12 cellular contexts compared by ENCODE assay signal in genomic region chr4:14529653-14530052, GRCh38.
DNase-seq lines count a peak whose midpoint lies in the region; ATAC-seq, FAIRE-seq and TF ChIP-seq lines count a peak whose summit lies in the region.
"Had no signal": no experiment of that assay in that cellular context is flagged by ENCODE, and none has a peak within 500 bp of the region (broad histone marks: within the 10 kb centered on the region; RNA-seq: fewer than 3 reads in every experiment).

No MANE protein-coding gene starts in this region.

- no peak overlapping the region for H4K8ac ChIP-seq in H1 (ENCODE audit: extremely low read depth, insufficient read depth, low read length)

- no peak overlapping the region for H2BK20ac ChIP-seq in H1 (ENCODE audit: low read length)

- no peak for TF ChIP-seq EP300 in H1 (IDR thresholded peaks at IDR 0.05; ENCODE audit: borderline replicate concordance in 1 of 2, low read depth in 2 of 2, low read length in 2 of 2)

- H4K91ac ChIP-seq in H1 (replicated peaks; ENCODE audit: insufficient read length, low read length): no peak overlapping the region

- no peaks in the 10 kb centered on the region for H3K9me3 ChIP-seq in NT2/D1 (ENCODE audit: insufficient read depth, low read length)
- H3K9me3 ChIP-seq in H1 (ENCODE audit: insufficient read depth in 2 of 2, low read depth in 1 of 2, low read length in 1 of 2): no peaks in the 10 kb centered on the region
- H3K9me3 ChIP-seq in small intestine (ENCODE audit: control insufficient read depth, low read depth): no peaks in the 10 kb centered on the region
- H3K9me3 ChIP-seq: SJSA1 had no signal

- no peaks in the 10 kb centered on the region for H3K4me1 ChIP-seq in NT2/D1 (ENCODE audit: insufficient read depth, insufficient read length)
- peaks cover 0 to 3% (median 1%) of the 10 kb centered on the region in 4 experiments; a peak in 3 of 7 replicates for H3K4me1 ChIP-seq in H1 (replicated peaks in 1 of 4; ENCODE audit: control insufficient read depth in 3 of 4, insufficient read depth in 4 of 4, low read length in 3 of 4)
- H3K4me1 ChIP-seq in small intestine (ENCODE audit: control insufficient read depth in 2 of 2, insufficient read depth in 1 of 2, low read depth in 1 of 2, low read length in 1 of 2): no peaks in the 10 kb centered on the region
- H3K4me1 ChIP-seq: SJSA1, spleen had no signal

- H4K20me1 ChIP-seq in H1 (replicated peaks in 1 of 2; ENCODE audit: control insufficient read depth in 1 of 2, insufficient read depth in 2 of 2, low read length in 2 of 2): no peaks in the 10 kb centered on the region

- DNase-seq in NCI-H748 (lab: John Stamatoyannopoulos, UW; ENCODE audit: unreplicated experiment) (peak; percentile 23), NCI-H748 treated with DMSO at 0.1 percent for 48 hours (lab: John Stamatoyannopoulos, UW) (no peak), NT2/D1 (ENCODE audit: low read depth, low spot score) (peak; percentile 70), H1 (ENCODE audit: low read depth in 1 of 2, low spot score in 2 of 2) (peak; percentile 10 to 44), renal cortical epithelial cell (ENCODE audit: low read depth) (peak; percentile 9), small intestine (no peak), RPMI8226 (no peak)
- DNase-seq: kidney glomerular epithelial cell, spleen had no signal

- CTCF ChIA-PET in H1 (lab: Charles Lee; ENCODE audit: partially characterized antibody): no interaction called here

- H3K23ac ChIP-seq in H1 (ENCODE audit: insufficient read length): no peak overlapping the region

- no peaks in the 10 kb centered on the region for H3K36me3 ChIP-seq in NT2/D1 (ENCODE audit: insufficient read depth, insufficient read length, low read length)
- no peaks in the 10 kb centered on the region for H3K36me3 ChIP-seq in H1 (ENCODE audit: control insufficient read depth in 2 of 4, insufficient read depth in 4 of 4, low read length in 3 of 4)
- H3K36me3 ChIP-seq in small intestine (ENCODE audit: control insufficient read depth in 2 of 2, insufficient read depth in 2 of 2, low read length in 2 of 2): no peaks in the 10 kb centered on the region
- H3K36me3 ChIP-seq: SJSA1, spleen had no signal

- H3K18ac ChIP-seq in H1 (ENCODE audit: extremely low read depth, low read length): no peak overlapping the region

- H2AK5ac ChIP-seq in H1 (ENCODE audit: low read depth, low read length): no peak overlapping the region

- no peak for TF ChIP-seq POLR2A in H1 (IDR thresholded peaks at IDR 0.05; ENCODE audit: control extremely low read depth in 1 of 2, low read depth in 2 of 2, low read length in 2 of 2)

- no peaks in the 10 kb centered on the region for H3K79me1 ChIP-seq in H1 (ENCODE audit: low read depth, low read length)

- H2AFZ ChIP-seq in H1 (ENCODE audit: low read length): no peak overlapping the region

- H3K27me3 ChIP-seq in NT2/D1 (ENCODE audit: insufficient read depth, insufficient read length) (no peaks in the 10 kb centered on the region), H1 (replicated peaks in 1 of 4; ENCODE audit: control insufficient read depth in 3 of 4, extremely low read depth in 1 of 4, insufficient read depth in 3 of 4, low read length in 3 of 4) (no peaks in the 10 kb centered on the region; a peak in 1 of 7 replicates), small intestine (ENCODE audit: control insufficient read depth in 2 of 2, insufficient read depth in 2 of 2, low read length in 2 of 2) (no peaks in the 10 kb centered on the region)
- H3K27me3 ChIP-seq: SJSA1, spleen had no signal

- H4K5ac ChIP-seq in H1 (ENCODE audit: insufficient read length, low read depth, low read length): no peak overlapping the region

- H2BK5ac ChIP-seq in H1 (ENCODE audit: low read depth, low read length): no peak overlapping the region

- no peaks in the 10 kb centered on the region for H3K79me2 ChIP-seq in H1 (ENCODE audit: control insufficient read depth in 1 of 2, insufficient read depth in 2 of 2, low read length in 2 of 2)

- no peak overlapping the region for H3K56ac ChIP-seq in H1 (replicated peaks; ENCODE audit: insufficient read length, low read depth, low read length)

- TF ChIP-seq RAD21 in H1 (IDR thresholded peaks at IDR 0.05 in 1 of 2, conservative IDR thresholded peaks at IDR 0.05 in 1 of 2; ENCODE audit: low read depth in 2 of 2, low read length in 2 of 2): no peak

- H2BK15ac ChIP-seq in H1 (ENCODE audit: low read length): no peak overlapping the region

- H3K23me2 ChIP-seq in H1 (ENCODE audit: low read depth, low read length): no peaks in the 10 kb centered on the region

- no peak overlapping the region for H3K4ac ChIP-seq in H1 (replicated peaks; ENCODE audit: insufficient read length, low read depth, low read length)

- FAIRE-seq in H1 (lab: Jason Lieb, UNC): peak; percentile 77
- FAIRE-seq in small intestine (lab: Jason Lieb, UNC): no peak

- H3K4me2 ChIP-seq in H1 (ENCODE audit: insufficient read depth in 1 of 2, low read depth in 2 of 2, low read length in 2 of 2): no peak overlapping the region

- H3K9ac ChIP-seq in NT2/D1 (ENCODE audit: insufficient read length, low read depth) (no peak overlapping the region), H1 (replicated peaks in 1 of 4; ENCODE audit: extremely low read depth in 1 of 4, low read depth in 3 of 4, low read length in 3 of 4) (no peak overlapping the region)

- no peak overlapping the region for H2BK12ac ChIP-seq in H1 (ENCODE audit: low read depth, low read length)

- TF ChIP-seq CTCF in H1 (IDR thresholded peaks at IDR 0.05; ENCODE audit: control extremely low read depth in 1 of 3, insufficient read depth in 1 of 3, low read depth in 1 of 3, low read length in 3 of 3): no peak

- POLR2A ChIA-PET in H1 (lab: Charles Lee; ENCODE audit: partially characterized antibody): no interaction called here

- no peak overlapping the region for H2BK120ac ChIP-seq in H1 (replicated peaks; ENCODE audit: low read depth, low read length)

- no peak overlapping the region for H3K4me3 ChIP-seq in NT2/D1 (ENCODE audit: insufficient read length, low read depth)
- H3K4me3 ChIP-seq in H1 (ENCODE audit: extremely low read depth in 1 of 4, insufficient read depth in 2 of 4, low read depth in 3 of 4, low read length in 4 of 4): no peak overlapping the region
- no peak overlapping the region for H3K4me3 ChIP-seq in small intestine (ENCODE audit: low read depth in 1 of 2, low read length in 2 of 2)
- H3K4me3 ChIP-seq: SJSA1, spleen had no signal

- ATAC-seq in GM21360 (IDR thresholded peaks at IDR 0.05; ENCODE audit: unreplicated experiment): no peak
- ATAC-seq: esophagus mucosa had no signal

- 23% methylated on average over 4 of the region's 4 CpGs; no CpG with 5 or more reads in 1 of the 2 experiments for WGBS in H1 (ENCODE audit: extremely low coverage in 1 of 2, insufficient coverage in 1 of 2, insufficient read length in 1 of 2, insufficient replicate concordance in 2 of 2, low coverage in 1 of 2, low lambda C conversion rate in 2 of 2, missing lambda C conversion rate in 1 of 2), 2 experiments
- WGBS in small intestine, 3 donors: 50 to 55% (median 54%) methylated on average over 4 of the region's 4 CpGs

- H3K27ac ChIP-seq in H1 (ENCODE audit: low read depth, low read length): no peak overlapping the region
- H3K27ac ChIP-seq in small intestine (ENCODE audit: low read depth in 1 of 2, low read length in 1 of 2): no peak overlapping the region
- H3K27ac ChIP-seq: SJSA1, spleen had no signal

- H3K14ac ChIP-seq in H1 (ENCODE audit: insufficient read length): no peak overlapping the region

TF ChIP-seq in H1, 55 proteins besides CTCF, POLR2A, EP300 and RAD21:
- TF ChIP-seq CREB1 (IDR thresholded peaks at IDR 0.05) (no peak), JUND (IDR thresholded peaks at IDR 0.05; ENCODE audit: low read length) (peak; percentile 89), SIX5 (IDR thresholded peaks at IDR 0.05; ENCODE audit: low read depth, low read length) (no peak), HDAC6 (IDR thresholded peaks at IDR 0.05; ENCODE audit: low read depth, low read length) (no peak), JUN (IDR thresholded peaks at IDR 0.05; ENCODE audit: low read depth, low read length) (peak; percentile 37; the same call in 1 of the 2 replicates)

Comparison
In these comparisons a context has a peak if more than half of its experiments do, and no peak if none do; other contexts are left out.
1. DNase-seq: peak in NCI-H748 (single experiment), NT2/D1 (single experiment), H1 (2 of 2) and renal cortical epithelial cell (single experiment); none in NCI-H748 treated with DMSO at 0.1 percent for 48 hours (single experiment), small intestine (single experiment) and RPMI8226 (single experiment).